Comparison of ENCODE assay signal across 15 cellular contexts in genomic region chr13:80334582-80335260, GRCh38. TPM values are rescaled to one million over a fixed set of nuclear protein-coding genes. Genes with fewer than 3 reads are reported as not detected.
DNase-seq lines count a peak whose midpoint lies in the region; ATAC-seq and TF ChIP-seq lines count a peak whose summit lies in the region.
"Had no signal": no experiment of that assay in that cellular context is flagged by ENCODE, and none has a peak within 500 bp of the region (broad histone marks: within the 10 kb centered on the region; RNA-seq: fewer than 3 reads in every experiment).

No MANE protein-coding gene starts in this region.

- H3K9me3 ChIP-seq in mesodermal cell (ENCODE audit: control insufficient read depth, low read length) (no peaks in the 10 kb centered on the region), testis (no peaks in the 10 kb centered on the region)

- intact Hi-C loops in dorsolateral prefrontal cortex (cut with DNase I) (loop anchor here (5.0 to 10.0 kb wide), 2 partner anchors 322 to 430 kb away; no protein-coding TSS in a partner anchor), testis (cut with DNase I; ENCODE audit: low total_unique reads) (no loop called here)

- peak in 1 of 56 donors; percentile 9 for TF ChIP-seq CTCF in dorsolateral prefrontal cortex (IDR thresholded peaks at IDR 0.05 in 54 of 56, conservative IDR thresholded peaks at IDR 0.05 in 2 of 56; ENCODE audit: low read depth in 1 of 56, partially characterized antibody in 56 of 56)
- TF ChIP-seq CTCF in testis (IDR thresholded peaks at IDR 0.05): no peak

- peak overlapping the region in 38 of 59 donors; percentile 1 to 100 (median 38) for H3K27ac ChIP-seq in dorsolateral prefrontal cortex
- peak overlapping the region; percentile 60 for H3K27ac ChIP-seq in mesodermal cell (ENCODE audit: low read depth, low read length, severe bottlenecking)
- no peak overlapping the region for H3K27ac ChIP-seq in testis
- H3K27ac ChIP-seq: VCaP had no signal

- peaks cover 3% of the 10 kb centered on the region for H3K4me1 ChIP-seq in mesodermal cell (ENCODE audit: control insufficient read depth, insufficient read depth, low read length, poor library complexity, severe bottlenecking)
- peaks cover 6% of the 10 kb centered on the region for H3K4me1 ChIP-seq in testis

- H3K36me3 ChIP-seq in mesodermal cell (ENCODE audit: control insufficient read depth, insufficient read depth, low read length) (peaks cover 72% of the 10 kb centered on the region), testis (ENCODE audit: low read depth, missing control alignments) (no peaks in the 10 kb centered on the region)

- ATAC-seq in HG02852 (IDR thresholded peaks at IDR 0.05; ENCODE audit: unreplicated experiment): no peak
- ATAC-seq: activated T-cell treated with anti-CD3 and anti-CD28 coated beads, Interleukin-2, amount 50 U/mL, for 72 hours; K562; stimulated activated naive CD8-positive, alpha-beta T cell treated with anti-CD3 and anti-CD28 coated beads, Interleukin-15, amount 100 ng/mL, for 72 hours had no signal

- in situ Hi-C loops in ACHN (cut with HindIII; ENCODE audit: low pct_ligation_motif_present, low pct_unique_long_range_greater_than_20kb, low sequenced_read_pairs) (no loop called here), KBM-7 (cut with MboI; ENCODE audit: low pct_unique_long_range_greater_than_20kb, low sequenced_read_pairs) (no loop called here)

- no peak for TF ChIP-seq POLR2A in testis (IDR thresholded peaks at IDR 0.05)

- peak; percentile 11 for DNase-seq in ACHN
- peak; percentile 9 for DNase-seq in KBM-7
- DNase-seq in dorsolateral prefrontal cortex: no peak
- DNase-seq in activated CD4-positive, alpha-beta T cell treated with anti-CD3 and anti-CD28 coated beads, Interleukin-2, amount 50 U/mL, for 48 hours: no peak
- DNase-seq in OCI-M1 (lab: John Stamatoyannopoulos, UW): no peak
- no peak for DNase-seq in testis
- DNase-seq: activated T-cell treated with anti-CD3 and anti-CD28 coated beads, Interleukin-2, amount 50 U/mL, for 72 hours; C1 segment of cervical spinal cord; head of caudate nucleus; stimulated activated CD4-positive, alpha-beta T cell treated with anti-CD3 and anti-CD28 coated beads, Interleukin-2, amount 100 ng/mL, for 24 hours; stimulated activated naive CD8-positive, alpha-beta T cell treated with anti-CD3 and anti-CD28 coated beads, Interleukin-15, amount 100 ng/mL, for 72 hours had no signal

- WGBS in mesodermal cell (ENCODE audit: insufficient coverage in 2 of 2), 2 experiments: 86 to 90% methylated on average over 1 to 2 of the region's 3 CpGs
- WGBS in testis, 2 donors: 44 to 63% methylated on average over 3 of the region's 3 CpGs

- H3K27me3 ChIP-seq in dorsolateral prefrontal cortex: no peaks in the 10 kb centered on the region
- H3K27me3 ChIP-seq in testis: no peaks in the 10 kb centered on the region

- peak overlapping the region in 39 of 59 donors; percentile 3 to 98 (median 90) for H3K4me3 ChIP-seq in dorsolateral prefrontal cortex
- H3K4me3 ChIP-seq in mesodermal cell (ENCODE audit: extremely low read depth, insufficient read depth, low read length, poor library complexity, severe bottlenecking): peak overlapping the region; percentile 100
- H3K4me3 ChIP-seq in testis: no peak overlapping the region
- H3K4me3 ChIP-seq: K562 had no signal

RNA-seq across cellular contexts. Expression of gene SPRY2, which starts 6.2 kb away (rescaled TPM):
- 10 to 100 TPM; 32.1 to 76.2 (median 48.1) TPM for total RNA-seq in dorsolateral prefrontal cortex
- polyA plus RNA-seq in mesodermal cell (2013, experiment 1 of 2): 118 TPM
- polyA plus RNA-seq in mesodermal cell (2013, experiment 2 of 2): 99.3 TPM
- total RNA-seq in testis: 10 to 100 TPM in 1 of 2 donors, 1 to 10 TPM in 1; 8.4 to 12.9 TPM
- polyA plus RNA-seq in testis (ENCODE audit: insufficient read depth, low read depth, low replicate concordance): 10.7 TPM

Comparison
In these comparisons a context has a peak if more than half of its experiments do, and no peak if none do; other contexts are left out.
1. DNase-seq: peak in ACHN (single experiment) and KBM-7 (single experiment); none in dorsolateral prefrontal cortex (0 of 10), activated CD4-positive, alpha-beta T cell treated with anti-CD3 and anti-CD28 coated beads, Interleukin-2, amount 50 U/mL, for 48 hours (0 of 2), OCI-M1 (single experiment) and testis (single experiment).
2. H3K27ac ChIP-seq: peak in dorsolateral prefrontal cortex (38 of 59) and mesodermal cell (single experiment); none in testis (0 of 2).
3. H3K4me3 ChIP-seq: peak in dorsolateral prefrontal cortex (39 of 59) and mesodermal cell (single experiment); none in testis (0 of 2).